In the genomic region with DNA sequence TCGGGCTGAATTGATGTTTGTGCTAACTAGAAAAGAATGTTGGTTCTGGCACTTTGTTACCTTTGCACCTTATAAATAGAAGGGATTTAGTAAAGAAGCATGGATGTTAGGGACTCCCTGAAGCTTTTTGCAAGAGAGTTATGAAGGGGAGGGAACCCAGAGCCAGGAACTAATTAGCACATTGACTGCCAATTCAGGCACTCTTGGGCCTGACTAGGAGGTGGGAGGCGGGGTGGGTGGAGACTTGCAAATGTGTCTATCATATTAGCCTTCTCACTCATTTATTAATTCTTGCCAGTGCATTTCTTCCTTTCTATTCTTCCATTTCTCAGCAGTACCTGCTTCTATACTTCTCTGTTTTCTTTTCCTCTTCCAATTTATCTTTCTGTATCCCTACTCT, we compare ENCODE assay signal across 19 cellular contexts.
A peak's percentile ranks its signal among the peaks of the same experiment; 100 is the strongest.
DNase-seq lines count a peak whose midpoint lies in the region; ATAC-seq and TF ChIP-seq lines count a peak whose summit lies in the region.
"Had no signal": no experiment of that assay in that cellular context is flagged by ENCODE, and none has a peak within 500 bp of the region (broad histone marks: within the 10 kb centered on the region; RNA-seq: fewer than 3 reads in every experiment).

No MANE protein-coding gene starts in this region.

- H3K79me2 ChIP-seq in H9 (ENCODE audit: insufficient read depth, low read length), result no peaks in the 10 kb centered on the region

- H3K36me3 ChIP-seq in neuronal stem cell (replicated peaks in 1 of 2; ENCODE audit: control insufficient read depth in 2 of 2, insufficient read depth in 2 of 2, low read length in 2 of 2), result no peaks in the 10 kb centered on the region
- H3K36me3 ChIP-seq: BLaER1 had no signal

- H3K9ac ChIP-seq in H9 (ENCODE audit: extremely low read depth, insufficient read length, low read length) (no peak overlapping the region), neuronal stem cell (ENCODE audit: low read depth, low read length, poor library complexity) (no peak overlapping the region)
- H3K9ac ChIP-seq: BLaER1, GM23248 had no signal

- H2BK12ac ChIP-seq in H9 (ENCODE audit: insufficient read length, low read depth, low read length), result no peak overlapping the region
- H2BK12ac ChIP-seq in neuronal stem cell (ENCODE audit: low read length), result no peak overlapping the region

- H2BK5ac ChIP-seq in H9 (ENCODE audit: insufficient read length, low read length), result no peak overlapping the region
- no peak overlapping the region for H2BK5ac ChIP-seq in neuronal stem cell (ENCODE audit: low read length)

- H3K27me3 Mint-ChIP-seq in H9 (ENCODE audit: low read depth) (peaks cover 62% of the 10 kb centered on the region), glutamatergic neuron (ENCODE audit: unreplicated experiment) (peaks cover 1% of the 10 kb centered on the region)
- H3K27me3 Mint-ChIP-seq: CD4-positive, alpha-beta memory T cell had no signal

- ATAC-seq in stimulated activated naive CD8-positive, alpha-beta T cell treated with anti-CD3 and anti-CD28 coated beads, Interleukin-15, Interleukin-2, amounts not matched to agents 100 U/mL and 50 U/mL, for 24 hours, result no peak
- ATAC-seq in GM19023 (IDR thresholded peaks at IDR 0.05; ENCODE audit: unreplicated experiment), result no peak
- ATAC-seq: K562 had no signal

- H3K27me3 ChIP-seq in H9 (ENCODE audit: insufficient read depth, low read length), result no peaks in the 10 kb centered on the region
- H3K27me3 ChIP-seq in neuronal stem cell (ENCODE audit: control insufficient read depth in 3 of 3, insufficient read depth in 3 of 3, low read depth in 1 of 3, low read length in 3 of 3), result no peaks in the 10 kb centered on the region
- H3K27me3 ChIP-seq: BLaER1 had no signal

- H3K23ac ChIP-seq in H9 (ENCODE audit: insufficient read length, low read depth, low read length) (no peak overlapping the region), neuronal stem cell (ENCODE audit: low read depth, low read length, poor library complexity) (no peak overlapping the region)

- H2AFZ ChIP-seq in H9 (ENCODE audit: low read length) (no peak overlapping the region), neuronal stem cell (ENCODE audit: low read length) (peak overlapping the region; percentile 68)
- H2AFZ ChIP-seq: GM23248 had no signal

- H4K91ac ChIP-seq in H9 (ENCODE audit: insufficient read length, low read depth, low read length) (no peak overlapping the region), neuronal stem cell (ENCODE audit: low read depth, low read length, poor library complexity) (no peak overlapping the region)

- no peak overlapping the region for H3K56ac ChIP-seq in H9 (ENCODE audit: insufficient read length, low read depth, low read length)

- H3T11ph ChIP-seq in H9 (ENCODE audit: low read length), result no peak overlapping the region

- H3K4ac ChIP-seq in H9 (ENCODE audit: low read depth, low read length) (no peak overlapping the region), neuronal stem cell (ENCODE audit: low read length) (no peak overlapping the region)

- no peak overlapping the region for H3K27ac ChIP-seq in H9 (ENCODE audit: insufficient read length, low read depth, low read length)
- peak overlapping the region; percentile 88 for H3K27ac ChIP-seq in neuronal stem cell (replicated peaks; ENCODE audit: low read length)
- H3K27ac ChIP-seq: BLaER1, GM23248 had no signal

- H3K27ac Mint-ChIP-seq in H9 (no peak overlapping the region), glutamatergic neuron (ENCODE audit: unreplicated experiment) (no peak overlapping the region)
- H3K27ac Mint-ChIP-seq: CD14-positive monocyte; CD4-positive, alpha-beta memory T cell had no signal

- H3K4me2 ChIP-seq in H9 (ENCODE audit: insufficient read depth, insufficient read length, low read length), result no peak overlapping the region
- no peak overlapping the region for H3K4me2 ChIP-seq in neuronal stem cell (ENCODE audit: insufficient read depth, low read length, poor library complexity, severe bottlenecking)
- H3K4me2 ChIP-seq: BLaER1 had no signal

- peak; percentile 31 for DNase-seq in H9
- peak; percentile 54 for DNase-seq in astrocyte of the hippocampus (ENCODE audit: low read depth, low spot score)
- DNase-seq in iPS-NIHi11 (ENCODE audit: low spot score), result peak; percentile 11
- DNase-seq in neuronal stem cell (ENCODE audit: low spot score), result peak; percentile 21
- no peak for DNase-seq in stimulated activated naive CD8-positive, alpha-beta T cell treated with anti-CD3 and anti-CD28 coated beads, Interleukin-15, Interleukin-2, amounts not matched to agents 100 U/mL and 50 U/mL, for 24 hours
- DNase-seq in activated naive CD4-positive, alpha-beta T cell treated with anti-CD3 and anti-CD28 coated beads, Interleukin-2, amount 50 U/mL, for 16 hours, result no peak
- no peak for DNase-seq in glutamatergic neuron
- DNase-seq: ACHN; AML-193; CD4-positive, alpha-beta memory T cell; DMS79 treated with DMSO at 0.1 percent for 48 hours; GF-D8; GM23248; H7; IMR-90 had no signal

- H3K4me1 ChIP-seq in H9 (ENCODE audit: insufficient read depth, low read length), result no peaks in the 10 kb centered on the region; the same call in 1 of the 2 replicates
- peaks cover 16 to 36% of the 10 kb centered on the region in 2 donors for H3K4me1 ChIP-seq in neuronal stem cell (ENCODE audit: control insufficient read depth in 2 of 2, insufficient read depth in 1 of 2, low read depth in 1 of 2, low read length in 2 of 2)
- H3K4me1 ChIP-seq: BLaER1 had no signal

- H4K8ac ChIP-seq in H9 (replicated peaks; ENCODE audit: insufficient read length, low read depth, low read length) (no peak overlapping the region), neuronal stem cell (ENCODE audit: low read depth, low read length) (no peak overlapping the region)

- H3K18ac ChIP-seq in H9 (ENCODE audit: insufficient read length, low read depth, low read length), result no peak overlapping the region
- H3K18ac ChIP-seq in neuronal stem cell (ENCODE audit: low read length), result no peak overlapping the region

- H3K79me1 ChIP-seq in H9 (ENCODE audit: insufficient read depth, low read depth, low read length, poor library complexity, severe bottlenecking) (no peaks in the 10 kb centered on the region), neuronal stem cell (ENCODE audit: low read depth, low read length) (no peaks in the 10 kb centered on the region)

- H3K9me3 ChIP-seq in H9 (ENCODE audit: control insufficient read depth, low read depth, low read length) (no peaks in the 10 kb centered on the region), neuronal stem cell (replicated peaks in 1 of 2; ENCODE audit: control insufficient read depth in 2 of 2, insufficient read depth in 1 of 2, low read depth in 1 of 2, low read length in 2 of 2) (peaks cover 0 to 3% of the 10 kb centered on the region in 2 donors)
- H3K9me3 ChIP-seq: BLaER1 had no signal

- H2BK120ac ChIP-seq in H9 (ENCODE audit: low read depth, low read length, poor library complexity, severe bottlenecking), result no peak overlapping the region
- no peak overlapping the region for H2BK120ac ChIP-seq in neuronal stem cell (ENCODE audit: low read depth, low read length)

- H2BK15ac ChIP-seq in H9 (ENCODE audit: low read depth, low read length) (no peak overlapping the region), neuronal stem cell (ENCODE audit: low read length) (no peak overlapping the region)

- H4K5ac ChIP-seq in H9 (ENCODE audit: insufficient read length, low read depth, low read length), result no peak overlapping the region

- H4K20me1 ChIP-seq in H9 (ENCODE audit: control insufficient read depth, insufficient read depth, insufficient read length), result no peaks in the 10 kb centered on the region
- H4K20me1 ChIP-seq: BLaER1 had no signal

- no peaks in the 10 kb centered on the region for H3K9me3 Mint-ChIP-seq in H9
- H3K9me3 Mint-ChIP-seq in glutamatergic neuron (ENCODE audit: unreplicated experiment), result no peaks in the 10 kb centered on the region

- H3K36me3 Mint-ChIP-seq in H9 (ENCODE audit: insufficient read depth in 1 of 3, low read depth in 3 of 3), result no peaks in the 10 kb centered on the region
- H3K36me3 Mint-ChIP-seq in glutamatergic neuron (ENCODE audit: unreplicated experiment), result no peaks in the 10 kb centered on the region
- H3K36me3 Mint-ChIP-seq: CD14-positive monocyte; CD4-positive, alpha-beta memory T cell had no signal

- WGBS in H9 (ENCODE audit: extremely low coverage, insufficient read length, low lambda C conversion rate), result no CpG with 5 or more reads among the region's 2 CpGs
- WGBS in neuronal stem cell (ENCODE audit: extremely low coverage in 2 of 2, insufficient read length in 2 of 2, insufficient replicate concordance in 1 of 2), 2 donors, result no CpG with 5 or more reads among the region's 2 CpGs

- H2AK5ac ChIP-seq in H9 (ENCODE audit: insufficient read length, low read length) (no peak overlapping the region), neuronal stem cell (ENCODE audit: low read depth, low read length) (no peak overlapping the region)

- TF ChIP-seq CTCF in H9 (conservative IDR thresholded peaks at IDR 0.05) (no peak), glutamatergic neuron (IDR thresholded peaks at IDR 0.05; ENCODE audit: partially characterized antibody, unreplicated experiment) (no peak)

- H3K14ac ChIP-seq in H9 (ENCODE audit: insufficient read depth, low read length) (no peak overlapping the region), neuronal stem cell (ENCODE audit: low read length) (no peak overlapping the region)

- no peak overlapping the region for H2BK20ac ChIP-seq in H9 (ENCODE audit: low read depth, low read length, poor library complexity, severe bottlenecking)

- H3K4me3 ChIP-seq in neuronal stem cell (ENCODE audit: low read length in 2 of 2), result no peak overlapping the region
- H3K4me3 ChIP-seq: BLaER1, GM23248, K562 had no signal

- H3K4me3 Mint-ChIP-seq in H9 (no peak overlapping the region), glutamatergic neuron (ENCODE audit: unreplicated experiment) (no peak overlapping the region)
- H3K4me3 Mint-ChIP-seq: CD14-positive monocyte; CD4-positive, alpha-beta memory T cell had no signal

- no peaks in the 10 kb centered on the region for H3K23me2 ChIP-seq in H9 (ENCODE audit: insufficient read length, low read depth, low read length, poor library complexity, severe bottlenecking)

- H3K4me1 Mint-ChIP-seq in H9 (peaks cover 20 to 26% of the 10 kb centered on the region in 2 experiments), glutamatergic neuron (ENCODE audit: low read depth, unreplicated experiment) (peaks cover 9% of the 10 kb centered on the region)
- H3K4me1 Mint-ChIP-seq: CD14-positive monocyte; CD4-positive, alpha-beta memory T cell had no signal

Comparison
In these comparisons a context has a peak if more than half of its experiments do, and no peak if none do; other contexts are left out.
1. DNase-seq: peak in H9 (single experiment), astrocyte of the hippocampus (single experiment), iPS-NIHi11 (single experiment) and neuronal stem cell (single experiment); none in stimulated activated naive CD8-positive, alpha-beta T cell treated with anti-CD3 and anti-CD28 coated beads, Interleukin-15, Interleukin-2, amounts not matched to agents 100 U/mL and 50 U/mL, for 24 hours (single experiment), activated naive CD4-positive, alpha-beta T cell treated with anti-CD3 and anti-CD28 coated beads, Interleukin-2, amount 50 U/mL, for 16 hours (single experiment) and glutamatergic neuron (single experiment).